1 cellular context compared by ENCODE assay signal in genomic region chr16:3665508-3665907, GRCh38.
TF ChIP-seq lines count a peak whose summit lies in the region.

No MANE protein-coding gene starts in this region.

TF ChIP-seq in HCT116, 20 proteins besides CTCF, POLR2A, EP300 and RAD21 (continued from another document):
- TF ChIP-seq ZNF274 (IDR thresholded peaks at IDR 0.05; ENCODE audit: low read depth, low read length) (no peak), SP1 (IDR thresholded peaks at IDR 0.05; ENCODE audit: low read depth) (no peak), CEBPB (IDR thresholded peaks at IDR 0.05; ENCODE audit: low read depth) (no peak), SRF (IDR thresholded peaks at IDR 0.05; ENCODE audit: low read depth) (no peak), REST (IDR thresholded peaks at IDR 0.05; ENCODE audit: low read depth) (no peak), ELF1 (IDR thresholded peaks at IDR 0.05; ENCODE audit: borderline replicate concordance, low read depth) (no peak), ATF3 (IDR thresholded peaks at IDR 0.05) (no peak)
TF ChIP-seq in HCT116: peak in this region for 0.
